In the genomic region with DNA sequence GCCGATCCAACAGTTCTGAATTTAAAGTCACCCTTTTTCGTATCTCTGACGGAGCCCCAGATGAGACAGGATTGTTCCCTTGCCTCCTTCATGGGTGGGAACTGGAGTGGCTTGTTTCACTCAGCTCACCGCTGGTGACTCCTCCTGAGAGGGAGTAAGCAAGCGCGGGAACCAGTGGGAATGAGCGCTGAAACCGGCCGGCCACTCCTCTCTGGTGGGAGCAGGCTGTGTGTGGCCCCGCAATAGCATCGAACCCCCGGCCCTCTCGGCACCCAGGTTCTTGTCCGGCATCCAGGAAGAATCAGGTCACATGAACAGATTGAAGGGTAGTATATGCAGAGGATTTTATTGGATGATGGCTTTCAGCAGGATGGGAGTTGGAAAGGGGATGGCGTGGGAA, we compare ENCODE assay signal across 1 cellular context.
TF ChIP-seq lines count a peak whose summit lies in the region.

No MANE protein-coding gene starts in this region.

TF ChIP-seq in GM23338, 12 proteins besides CTCF, POLR2A, EP300 and RAD21 (continued from another document):
- TF ChIP-seq, protein P1, sequence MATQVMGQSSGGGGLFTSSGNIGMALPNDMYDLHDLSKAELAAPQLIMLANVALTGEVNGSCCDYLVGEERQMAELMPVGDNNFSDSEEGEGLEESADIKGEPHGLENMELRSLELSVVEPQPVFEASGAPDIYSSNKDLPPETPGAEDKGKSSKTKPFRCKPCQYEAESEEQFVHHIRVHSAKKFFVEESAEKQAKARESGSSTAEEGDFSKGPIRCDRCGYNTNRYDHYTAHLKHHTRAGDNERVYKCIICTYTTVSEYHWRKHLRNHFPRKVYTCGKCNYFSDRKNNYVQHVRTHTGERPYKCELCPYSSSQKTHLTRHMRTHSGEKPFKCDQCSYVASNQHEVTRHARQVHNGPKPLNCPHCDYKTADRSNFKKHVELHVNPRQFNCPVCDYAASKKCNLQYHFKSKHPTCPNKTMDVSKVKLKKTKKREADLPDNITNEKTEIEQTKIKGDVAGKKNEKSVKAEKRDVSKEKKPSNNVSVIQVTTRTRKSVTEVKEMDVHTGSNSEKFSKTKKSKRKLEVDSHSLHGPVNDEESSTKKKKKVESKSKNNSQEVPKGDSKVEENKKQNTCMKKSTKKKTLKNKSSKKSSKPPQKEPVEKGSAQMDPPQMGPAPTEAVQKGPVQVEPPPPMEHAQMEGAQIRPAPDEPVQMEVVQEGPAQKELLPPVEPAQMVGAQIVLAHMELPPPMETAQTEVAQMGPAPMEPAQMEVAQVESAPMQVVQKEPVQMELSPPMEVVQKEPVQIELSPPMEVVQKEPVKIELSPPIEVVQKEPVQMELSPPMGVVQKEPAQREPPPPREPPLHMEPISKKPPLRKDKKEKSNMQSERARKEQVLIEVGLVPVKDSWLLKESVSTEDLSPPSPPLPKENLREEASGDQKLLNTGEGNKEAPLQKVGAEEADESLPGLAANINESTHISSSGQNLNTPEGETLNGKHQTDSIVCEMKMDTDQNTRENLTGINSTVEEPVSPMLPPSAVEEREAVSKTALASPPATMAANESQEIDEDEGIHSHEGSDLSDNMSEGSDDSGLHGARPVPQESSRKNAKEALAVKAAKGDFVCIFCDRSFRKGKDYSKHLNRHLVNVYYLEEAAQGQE (IDR thresholded peaks at IDR 0.05; ENCODE audit: unreplicated experiment): no peak
- TF ChIP-seq ZNF114 (CRISPR knock-in tag; IDR thresholded peaks at IDR 0.05): no peak
